8 cellular contexts compared by ENCODE assay signal in the genomic region with DNA sequence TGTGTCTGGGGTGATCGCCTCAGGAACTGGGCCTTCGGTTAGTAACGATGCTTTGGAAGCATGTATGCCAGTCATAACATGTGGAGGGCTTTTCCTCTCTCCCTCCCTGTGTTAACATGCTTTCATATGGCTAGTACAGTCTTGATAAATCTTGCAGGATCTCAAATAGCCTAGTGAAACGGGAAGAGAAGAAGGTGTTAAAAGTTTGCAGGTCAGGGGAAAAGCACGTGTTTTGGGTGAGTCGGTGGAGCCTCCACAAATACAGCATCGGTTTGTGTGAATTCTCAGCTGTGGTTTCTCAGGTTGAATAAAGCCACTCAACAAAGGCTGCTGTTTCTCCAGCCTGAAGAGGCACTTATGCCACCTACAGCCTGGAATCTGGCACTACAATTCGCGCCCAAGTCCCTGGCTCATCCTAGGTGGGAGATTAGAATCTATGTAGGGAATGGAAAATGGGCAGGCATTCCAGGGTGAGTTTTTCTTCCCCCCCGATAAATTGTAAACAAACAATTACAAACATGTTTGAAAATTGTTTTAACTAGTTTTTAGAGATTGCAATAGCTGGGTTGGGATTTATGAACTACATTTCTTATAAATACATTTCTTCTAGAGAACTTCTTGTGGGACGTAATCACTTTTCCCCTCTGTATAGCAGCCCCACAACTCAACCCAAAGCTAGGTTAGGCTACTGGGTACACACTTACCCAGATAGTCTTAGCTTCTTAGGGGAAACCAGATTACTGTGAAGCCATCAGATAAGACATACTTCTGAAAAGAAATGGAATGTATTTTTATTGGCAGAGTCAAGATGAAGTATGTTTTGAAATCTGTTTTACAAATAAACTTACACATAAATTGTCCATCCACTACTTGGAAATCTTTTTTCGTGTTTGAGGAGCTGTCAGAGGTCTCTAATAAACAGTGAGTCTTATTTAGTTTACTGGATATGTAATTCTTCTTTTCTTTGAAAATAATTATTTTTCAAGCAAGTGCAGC. TPM values are rescaled to one million over a fixed set of nuclear protein-coding genes. Genes with fewer than 3 reads are reported as not detected.
DNase-seq lines count a peak whose midpoint lies in the region; ATAC-seq and TF ChIP-seq lines count a peak whose summit lies in the region.

No MANE protein-coding gene starts in this region.

- H3K79me2 ChIP-seq in neural cell (replicated peaks; ENCODE audit: insufficient read depth, low read length) = no peaks in the 10 kb centered on the region

- H3K9me3 ChIP-seq in neural cell (ENCODE audit: low read length) (no peaks in the 10 kb centered on the region), aorta (ENCODE audit: control insufficient read depth, low read length) (no peaks in the 10 kb centered on the region)

- H3K4me2 ChIP-seq in neural cell (ENCODE audit: low read length) = peak overlapping the region; percentile 49

- H3K27me3 ChIP-seq in neural cell (ENCODE audit: insufficient read depth, low read depth, low read length) = no peaks in the 10 kb centered on the region
- no peaks in the 10 kb centered on the region for H3K27me3 ChIP-seq in aorta (ENCODE audit: control insufficient read depth in 1 of 2, insufficient read depth in 2 of 2, low read length in 1 of 2)

- intact Hi-C loops in aorta (cut with DNase I) = no loop called here

- H3F3A ChIP-seq in neural cell (ENCODE audit: insufficient read depth, low read length, poor library complexity, severe bottlenecking) = no peaks in the 10 kb centered on the region

- no peaks in the 10 kb centered on the region for H3K9me2 ChIP-seq in neural cell (ENCODE audit: insufficient read depth, low read length)

- no peaks in the 10 kb centered on the region for H3K4me1 ChIP-seq in aorta (ENCODE audit: control insufficient read depth in 1 of 2, insufficient read depth in 2 of 2, low read length in 2 of 2)

- ATAC-seq in GM19463 (IDR thresholded peaks at IDR 0.05; ENCODE audit: unreplicated experiment) (peak; percentile 98), HG03439 (IDR thresholded peaks at IDR 0.05; ENCODE audit: unreplicated experiment) (peak; percentile 90), aorta (ENCODE audit: low FRiP score) (peak; percentile 77)

- TF ChIP-seq RAD21 in neural cell (conservative IDR thresholded peaks at IDR 0.05) = peak; percentile 83

- peak overlapping the region; percentile 38 for H3K9ac ChIP-seq in neural cell (ENCODE audit: low read length)

- TF ChIP-seq EP300 in neural cell (conservative IDR thresholded peaks at IDR 0.05; ENCODE audit: poor library complexity, severe bottlenecking) = peak; percentile 23

- no peaks in the 10 kb centered on the region for H3K36me3 ChIP-seq in neural cell (ENCODE audit: insufficient read depth, low read length)
- H3K36me3 ChIP-seq in aorta (ENCODE audit: control insufficient read depth in 1 of 2, insufficient read depth in 2 of 2, low read length in 1 of 2) = no peaks in the 10 kb centered on the region

- H4K20me1 ChIP-seq in neural cell (ENCODE audit: insufficient read depth) = no peaks in the 10 kb centered on the region

- H3K4me3 ChIP-seq in neural cell (ENCODE audit: low read length) (no peak overlapping the region), aorta (ENCODE audit: low read length in 2 of 2) (no peak overlapping the region)

- peak; percentile 89 for TF ChIP-seq CTCF in neural cell (IDR thresholded peaks at IDR 0.05; ENCODE audit: poor library complexity, severe bottlenecking)

- H3K27ac ChIP-seq in neural cell (ENCODE audit: low read length) (no peak overlapping the region), aorta (ENCODE audit: low read depth in 1 of 2, low read length in 2 of 2) (no peak overlapping the region)

- DNase-seq in DMS79 (lab: John Stamatoyannopoulos, UW) (peak; percentile 30), NCI-H82 treated with DMSO at 0.1 percent for 48 hours (lab: John Stamatoyannopoulos, UW; ENCODE audit: unreplicated experiment) (peak; percentile 18), fibroblast of peridontal ligament (ENCODE audit: extremely low read depth) (peak; percentile 72), aorta (peak in 1 of 2 donors; percentile 82)
- DNase-seq in activated T-cell treated with anti-CD3 and anti-CD28 coated beads, Interleukin-2, amount 50 U/mL, for 48 hours = peak; percentile 66 to 70

- peak overlapping the region; percentile 78 for H2AFZ ChIP-seq in neural cell (ENCODE audit: low read depth, low read length)

- 2 to 4% methylated on average over 12 of the region's 12 CpGs for WGBS in aorta, 2 donors

TF ChIP-seq in neural cell, 6 proteins besides CTCF, POLR2A, EP300 and RAD21:
- TF ChIP-seq EZH2 (IDR thresholded peaks at IDR 0.05; ENCODE audit: borderline replicate concordance, insufficient read depth, low read length, poor library complexity, severe bottlenecking) = no peak
- no peak for TF ChIP-seq TAF1 (IDR thresholded peaks at IDR 0.05; ENCODE audit: low read depth)
- TF ChIP-seq MXI1 (conservative IDR thresholded peaks at IDR 0.05; ENCODE audit: poor library complexity, severe bottlenecking) = peak; percentile 84
- TF ChIP-seq, protein P1, sequence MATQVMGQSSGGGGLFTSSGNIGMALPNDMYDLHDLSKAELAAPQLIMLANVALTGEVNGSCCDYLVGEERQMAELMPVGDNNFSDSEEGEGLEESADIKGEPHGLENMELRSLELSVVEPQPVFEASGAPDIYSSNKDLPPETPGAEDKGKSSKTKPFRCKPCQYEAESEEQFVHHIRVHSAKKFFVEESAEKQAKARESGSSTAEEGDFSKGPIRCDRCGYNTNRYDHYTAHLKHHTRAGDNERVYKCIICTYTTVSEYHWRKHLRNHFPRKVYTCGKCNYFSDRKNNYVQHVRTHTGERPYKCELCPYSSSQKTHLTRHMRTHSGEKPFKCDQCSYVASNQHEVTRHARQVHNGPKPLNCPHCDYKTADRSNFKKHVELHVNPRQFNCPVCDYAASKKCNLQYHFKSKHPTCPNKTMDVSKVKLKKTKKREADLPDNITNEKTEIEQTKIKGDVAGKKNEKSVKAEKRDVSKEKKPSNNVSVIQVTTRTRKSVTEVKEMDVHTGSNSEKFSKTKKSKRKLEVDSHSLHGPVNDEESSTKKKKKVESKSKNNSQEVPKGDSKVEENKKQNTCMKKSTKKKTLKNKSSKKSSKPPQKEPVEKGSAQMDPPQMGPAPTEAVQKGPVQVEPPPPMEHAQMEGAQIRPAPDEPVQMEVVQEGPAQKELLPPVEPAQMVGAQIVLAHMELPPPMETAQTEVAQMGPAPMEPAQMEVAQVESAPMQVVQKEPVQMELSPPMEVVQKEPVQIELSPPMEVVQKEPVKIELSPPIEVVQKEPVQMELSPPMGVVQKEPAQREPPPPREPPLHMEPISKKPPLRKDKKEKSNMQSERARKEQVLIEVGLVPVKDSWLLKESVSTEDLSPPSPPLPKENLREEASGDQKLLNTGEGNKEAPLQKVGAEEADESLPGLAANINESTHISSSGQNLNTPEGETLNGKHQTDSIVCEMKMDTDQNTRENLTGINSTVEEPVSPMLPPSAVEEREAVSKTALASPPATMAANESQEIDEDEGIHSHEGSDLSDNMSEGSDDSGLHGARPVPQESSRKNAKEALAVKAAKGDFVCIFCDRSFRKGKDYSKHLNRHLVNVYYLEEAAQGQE (IDR thresholded peaks at IDR 0.05; ENCODE audit: borderline replicate concordance) = peak; percentile 19
- TF ChIP-seq POLR2AphosphoS5 (IDR thresholded peaks at IDR 0.05) = no peak
- peak; percentile 85 for TF ChIP-seq SMC3 (conservative IDR thresholded peaks at IDR 0.05; ENCODE audit: poor library complexity)

RNA-seq across cellular contexts. Expression of a gene that starts 8.3 kb away (rescaled TPM):
- polyA plus RNA-seq in neural cell (118 and 170 TPM in 2 replicates), aorta (10 to 100 TPM; 58.2 to 95.3 TPM)
- polyA minus RNA-seq in neural cell = 52.8 and 60.3 TPM in 2 replicates
- total RNA-seq in aorta = 10 to 100 TPM; 47.1 to 50.0 TPM

RNA-seq across cellular contexts. Expression of a gene that starts 17.3 kb away (rescaled TPM):
- 0.44 and 1.4 TPM in 2 replicates for polyA plus RNA-seq in neural cell
- 1.2 TPM in 1 of 2 replicates, not detected in the other for polyA minus RNA-seq in neural cell
- 1 to 10 TPM; 1.9 to 3.2 TPM for total RNA-seq in aorta
- polyA plus RNA-seq in aorta = 1 to 10 TPM; 6.9 to 7.5 TPM
